Comparison of ENCODE assay signal across 1 cellular context in the genomic region with DNA sequence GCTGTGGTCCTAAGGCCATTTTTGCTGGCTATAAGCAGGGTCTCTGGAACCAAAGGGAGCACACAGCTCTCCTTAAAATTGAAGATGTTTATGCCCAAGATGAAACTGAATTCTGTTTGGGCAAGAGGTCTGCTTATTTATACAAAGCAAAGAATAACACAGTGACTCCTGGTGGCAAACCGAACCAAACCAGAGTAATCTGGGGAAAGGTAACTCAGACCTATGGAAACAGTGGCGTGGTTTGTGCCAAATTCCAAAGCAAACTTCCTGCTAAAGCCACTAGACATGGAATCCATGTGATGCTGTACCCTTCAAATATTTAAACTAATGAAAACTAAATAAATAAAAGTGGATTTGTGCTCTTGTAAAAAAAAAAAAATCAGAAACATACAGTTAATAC.
TF ChIP-seq lines count a peak whose summit lies in the region.

No MANE protein-coding gene starts in this region.

TF ChIP-seq in GM23338, 12 proteins besides CTCF, POLR2A, EP300 and RAD21 (continued from another document):
- TF ChIP-seq ZNF114 (CRISPR knock-in tag; IDR thresholded peaks at IDR 0.05) (no peak), POLR2AphosphoS5 (IDR thresholded peaks at IDR 0.05; ENCODE audit: low read depth) (no peak), CREB1 (CRISPR knock-in tag; IDR thresholded peaks at IDR 0.05; ENCODE audit: low read depth) (no peak), EZH2 (IDR thresholded peaks at IDR 0.05; ENCODE audit: low read depth, unreplicated experiment) (no peak), EZH2phosphoT487 (IDR thresholded peaks at IDR 0.05; ENCODE audit: unreplicated experiment) (no peak), ZNF331 (CRISPR knock-in tag; IDR thresholded peaks at IDR 0.05; ENCODE audit: low read depth) (no peak), STAT1 (IDR thresholded peaks at IDR 0.05; ENCODE audit: unreplicated experiment) (no peak), ZNF462 (CRISPR knock-in tag; IDR thresholded peaks at IDR 0.05) (no peak), ETS1 (IDR thresholded peaks at IDR 0.05) (no peak), JUNB (IDR thresholded peaks at IDR 0.05; ENCODE audit: unreplicated experiment) (no peak)
